ENCODE assay signal across 19 cellular contexts in genomic region chr14:47929334-47929733, GRCh38.
DNase-seq lines count a peak whose midpoint lies in the region; ATAC-seq and TF ChIP-seq lines count a peak whose summit lies in the region.
"Had no signal": no experiment of that assay in that cellular context is flagged by ENCODE, and none has a peak within 500 bp of the region (broad histone marks: within the 10 kb centered on the region; RNA-seq: fewer than 3 reads in every experiment).

No MANE protein-coding gene starts in this region.

- no peak overlapping the region for H2AFZ ChIP-seq in PC-9

- no peaks in the 10 kb centered on the region for H3K9me3 ChIP-seq in PC-9 (ENCODE audit: insufficient read depth, low read depth)
- H3K9me3 ChIP-seq: upper lobe of right lung had no signal

- H3K27ac ChIP-seq in PC-9: no peak overlapping the region
- H3K27ac ChIP-seq: upper lobe of right lung had no signal

- no peak overlapping the region for H3K4me2 ChIP-seq in PC-9

- CTCF ChIA-PET in PC-9 (lab: Charles Lee): no interaction called here
- CTCF ChIA-PET in HEK293T (lab: Yijun Ruan, JAX): interaction anchor here (1.0 kb wide), 1 partner anchor 12 kb away, joined by 3 read pairs; no protein-coding TSS in a partner anchor

- TF ChIP-seq CTCF in PC-9 (conservative IDR thresholded peaks at IDR 0.05): no peak

- H3K9me2 ChIP-seq in PC-9 (ENCODE audit: insufficient read depth): no peaks in the 10 kb centered on the region

- no peaks in the 10 kb centered on the region for H3K27me3 ChIP-seq in PC-9 (ENCODE audit: insufficient read depth, low read depth)
- H3K27me3 ChIP-seq: upper lobe of right lung had no signal

- H4K20me1 ChIP-seq in PC-9 (ENCODE audit: insufficient read depth): no peaks in the 10 kb centered on the region

- H3K79me2 ChIP-seq in PC-9 (ENCODE audit: low read depth): no peaks in the 10 kb centered on the region

- ATAC-seq in GM18502 (IDR thresholded peaks at IDR 0.05; ENCODE audit: poor library complexity, unreplicated experiment) (peak; percentile 96), GM21528 (IDR thresholded peaks at IDR 0.05; ENCODE audit: low FRiP score, unreplicated experiment) (peak; percentile 83), HG03135 (IDR thresholded peaks at IDR 0.05; ENCODE audit: unreplicated experiment) (peak; percentile 62)
- ATAC-seq: activated T-helper 17 cell treated with anti-CD3 and anti-CD28 coated beads, Interleukin-2, amount 50 U/mL, for 72 hours; esophagus mucosa; naive thymus-derived CD8-positive, alpha-beta T cell; upper lobe of right lung had no signal

- DNase-seq in NCI-H69 (lab: John Stamatoyannopoulos, UW): peak; percentile 77
- no peak for DNase-seq in PC-9
- DNase-seq in HuH-7 (ENCODE audit: low spot score): no peak
- no peak for DNase-seq in HEK293T (ENCODE audit: extremely low spot score)
- no peak for DNase-seq in NCI-H1092 (lab: John Stamatoyannopoulos, UW)
- DNase-seq: activated CD4-positive, alpha-beta T cell treated with anti-CD3 and anti-CD28 coated beads, Interleukin-2, amount 50 U/mL, for 1 hour; anterior cingulate cortex; hippocampal formation; naive thymus-derived CD8-positive, alpha-beta T cell; NCI-H187; NCI-H526 treated with DMSO at 0.1 percent for 48 hours; retina; stimulated activated CD4-positive, alpha-beta T cell treated with anti-CD3 and anti-CD28 coated beads, Interleukin-2, amount 100 ng/mL, for 24 hours; upper lobe of right lung had no signal

- H3F3A ChIP-seq in PC-9 (ENCODE audit: insufficient read depth, low read depth): no peaks in the 10 kb centered on the region

- no peaks in the 10 kb centered on the region for H3K4me1 ChIP-seq in PC-9 (replicated peaks; ENCODE audit: insufficient read depth)
- H3K4me1 ChIP-seq: upper lobe of right lung had no signal

- intact Hi-C loops in PC-9 (cut with micrococcal nuclease; ENCODE audit: unreplicated experiment): no loop called here

- no peak overlapping the region for H3K4me3 ChIP-seq in PC-9
- H3K4me3 ChIP-seq: upper lobe of right lung had no signal

- H3K36me3 ChIP-seq in PC-9 (ENCODE audit: low read depth): no peaks in the 10 kb centered on the region
- H3K36me3 ChIP-seq: upper lobe of right lung had no signal

- POLR2A ChIA-PET in PC-9 (lab: Charles Lee; ENCODE audit: unreplicated experiment) (no interaction called here), HEK293T (lab: Yijun Ruan, JAX) (no interaction called here)

- BruUV-seq in PC-9 (replicated peaks; lab: Mats Ljungman, UMichigan): no TSS peak

TF ChIP-seq in HEK293T, 16 proteins besides CTCF, POLR2A, EP300 and RAD21:
- no peak for TF ChIP-seq FOXM1 (IDR thresholded peaks at IDR 0.05; ENCODE audit: borderline replicate concordance)
- no peak for TF ChIP-seq HDGF (IDR thresholded peaks at IDR 0.05; ENCODE audit: borderline replicate concordance)
- no peak for TF ChIP-seq TARDBP (IDR thresholded peaks at IDR 0.05)
- TF ChIP-seq LEF1 (IDR thresholded peaks at IDR 0.05; ENCODE audit: borderline replicate concordance): no peak
- no peak for TF ChIP-seq CTBP1 (IDR thresholded peaks at IDR 0.05; ENCODE audit: borderline replicate concordance)
- TF ChIP-seq ELF4 (IDR thresholded peaks at IDR 0.05): no peak
- no peak for TF ChIP-seq FOXA1 (IDR thresholded peaks at IDR 0.05)
- no peak for TF ChIP-seq BHLHE40 (IDR thresholded peaks at IDR 0.05; ENCODE audit: borderline replicate concordance)
- TF ChIP-seq FOXK2 (IDR thresholded peaks at IDR 0.05): no peak
- no peak for TF ChIP-seq SP1 (IDR thresholded peaks at IDR 0.05)
- TF ChIP-seq NFRKB (IDR thresholded peaks at IDR 0.05): no peak
